Comparison of ENCODE assay signal across 15 cellular contexts in genomic region chr2:169265581-169265980, GRCh38.
"Had no signal": no experiment of that assay in that cellular context is flagged by ENCODE, and none has a peak within 500 bp of the region (broad histone marks: within the 10 kb centered on the region; RNA-seq: fewer than 3 reads in every experiment).

No MANE protein-coding gene starts in this region.

- H3K4me1 Mint-ChIP-seq: activated CD4-positive, alpha-beta memory T cell treated with anti-CD3 and anti-CD28 coated beads, Interleukin-2, amount 10 ng/mL, durations not matched to agents 7 days and 5 days; activated naive CD4-positive, alpha-beta T cell treated with anti-CD3 and anti-CD28 coated beads, Interleukin-2, amount 10 ng/mL, durations not matched to agents 7 days and 5 days; nephron; stimulated activated memory B cell treated with anti-CD40 and anti-IgM and Interleukin-4, amounts not matched to agents 10 μg/mL and 1 μg/mL and 100 μg/mL, for 72 hours had no signal

- H3K27ac Mint-ChIP-seq: activated CD4-positive, alpha-beta memory T cell treated with anti-CD3 and anti-CD28 coated beads, Interleukin-2, amount 10 ng/mL, durations not matched to agents 7 days and 5 days; activated naive CD4-positive, alpha-beta T cell treated with anti-CD3 and anti-CD28 coated beads, Interleukin-2, amount 10 ng/mL, durations not matched to agents 7 days and 5 days; activated T-cell treated with anti-CD3 and anti-CD28 coated beads, Interleukin-2, amount 50 U/mL, for 24 hours; effector memory CD8-positive, alpha-beta T cell; nephron; progenitor cell of endocrine pancreas; stimulated activated memory B cell treated with anti-CD40 and anti-IgM and Interleukin-4, amounts not matched to agents 10 μg/mL and 1 μg/mL and 100 μg/mL, for 72 hours had no signal

- H3K4me3 Mint-ChIP-seq: activated CD4-positive, alpha-beta memory T cell treated with anti-CD3 and anti-CD28 coated beads, Interleukin-2, amount 10 ng/mL, durations not matched to agents 7 days and 5 days; activated naive CD4-positive, alpha-beta T cell treated with anti-CD3 and anti-CD28 coated beads, Interleukin-2, amount 10 ng/mL, durations not matched to agents 7 days and 5 days; activated T-cell treated with anti-CD3 and anti-CD28 coated beads, Interleukin-2, amount 50 U/mL, for 24 hours; effector memory CD8-positive, alpha-beta T cell; nephron; stimulated activated memory B cell treated with anti-CD40 and anti-IgM and Interleukin-4, amounts not matched to agents 10 μg/mL and 1 μg/mL and 100 μg/mL, for 72 hours had no signal

- H3K36me3 Mint-ChIP-seq: activated naive CD4-positive, alpha-beta T cell treated with anti-CD3 and anti-CD28 coated beads, Interleukin-2, amount 10 ng/mL, durations not matched to agents 7 days and 5 days; stimulated activated memory B cell treated with anti-CD40 and anti-IgM and Interleukin-4, amounts not matched to agents 10 μg/mL and 1 μg/mL and 100 μg/mL, for 72 hours had no signal

- ATAC-seq: effector memory CD8-positive, alpha-beta T cell; heart left ventricle; lower lobe of right lung; stimulated activated memory B cell treated with anti-CD40 and anti-IgM and Interleukin-4, amounts not matched to agents 10 μg/mL and 1 μg/mL and 100 μg/mL, for 72 hours had no signal

- H3K9me3 Mint-ChIP-seq: activated CD4-positive, alpha-beta memory T cell treated with anti-CD3 and anti-CD28 coated beads, Interleukin-2, amount 10 ng/mL, durations not matched to agents 7 days and 5 days; activated naive CD4-positive, alpha-beta T cell treated with anti-CD3 and anti-CD28 coated beads, Interleukin-2, amount 10 ng/mL, durations not matched to agents 7 days and 5 days; activated T-cell treated with anti-CD3 and anti-CD28 coated beads, Interleukin-2, amount 50 U/mL, for 24 hours had no signal

- DNase-seq: activated CD4-positive, alpha-beta memory T cell treated with anti-CD3 and anti-CD28 coated beads, Interleukin-2, amount 10 ng/mL, durations not matched to agents 7 days and 5 days; activated CD4-positive, alpha-beta T cell treated with anti-CD3 and anti-CD28 coated beads for 4 hours; activated naive CD4-positive, alpha-beta T cell treated with anti-CD3 and anti-CD28 coated beads, Interleukin-2, amount 10 ng/mL, durations not matched to agents 7 days and 5 days; activated T-cell treated with anti-CD3 and anti-CD28 coated beads, Interleukin-2, amount 50 U/mL, for 24 hours; dermis blood vessel endothelial cell; effector memory CD8-positive, alpha-beta T cell; heart left ventricle; lower lobe of right lung; occipital lobe; stimulated activated CD4-positive, alpha-beta T cell treated with anti-CD3 and anti-CD28 coated beads, Interleukin-2, amount 100 ng/mL, for 48 hours had no signal

- FAIRE-seq: frontal cortex, urothelium cell line had no signal

- H3K27me3 Mint-ChIP-seq: progenitor cell of endocrine pancreas had no signal
